8 cellular contexts compared by ENCODE assay signal in the genomic region with DNA sequence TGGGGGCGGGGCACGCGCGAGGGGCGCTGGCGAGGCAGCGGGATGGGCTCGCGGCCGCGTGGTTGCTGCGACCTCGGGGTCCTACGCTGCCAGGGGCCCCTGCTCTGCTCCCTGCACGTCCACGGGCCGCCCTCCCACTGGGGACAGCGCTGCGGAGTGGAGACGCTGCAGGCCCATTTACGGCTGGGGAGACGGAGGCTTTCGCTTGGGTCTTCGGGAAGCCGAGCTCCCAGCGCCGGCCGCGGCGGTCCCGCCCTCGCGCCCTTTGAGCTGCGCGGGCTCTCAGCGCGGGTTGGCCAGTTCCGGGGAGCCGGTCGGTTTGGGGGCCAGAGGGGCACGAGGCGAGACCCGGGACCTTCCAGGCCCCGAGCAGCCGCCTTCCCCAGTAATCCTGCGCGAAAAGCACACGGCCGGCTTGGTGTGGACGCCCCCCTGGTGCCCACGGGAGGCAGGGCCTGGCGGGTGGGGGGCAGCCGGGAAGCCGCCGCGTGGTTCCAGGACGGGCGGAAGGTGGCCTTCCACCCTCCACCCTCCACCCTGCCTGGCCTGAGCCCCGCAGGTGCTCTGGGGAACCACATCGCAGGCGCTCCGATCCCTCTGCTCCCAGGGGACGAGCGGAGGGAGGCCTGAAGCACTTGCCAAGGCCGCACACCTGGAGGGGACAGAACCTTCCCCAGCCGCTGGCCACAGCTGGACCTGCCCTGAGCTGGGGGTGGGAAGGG. TPM values are rescaled to one million over a fixed set of nuclear protein-coding genes. Genes with fewer than 3 reads are reported as not detected.
A peak's percentile ranks its signal among the peaks of the same experiment; 100 is the strongest.
DNase-seq lines count a peak whose midpoint lies in the region; ATAC-seq and TF ChIP-seq lines count a peak whose summit lies in the region.

No MANE protein-coding gene starts in this region.

- H3K27me3 ChIP-seq in uterus = peaks cover 0 to 8% of the 10 kb centered on the region in 2 donors

- intact Hi-C loops in uterus (cut with DNase I; ENCODE audit: low total_unique reads) = loop anchor here (5.0 to 10.0 kb wide), 3 partner anchors 134 to 1012 kb away; no protein-coding TSS in a partner anchor

- ATAC-seq in GM19025 (IDR thresholded peaks at IDR 0.05; ENCODE audit: low read depth, unreplicated experiment) (peak; percentile 20), HG03095 (IDR thresholded peaks at IDR 0.05; ENCODE audit: unreplicated experiment) (peak; percentile 16)

- H3K4me1 ChIP-seq in mesodermal cell (ENCODE audit: control insufficient read depth, insufficient read depth, low read length, poor library complexity, severe bottlenecking) = peaks cover 10% of the 10 kb centered on the region
- peaks cover 0 to 21% of the 10 kb centered on the region in 2 donors for H3K4me1 ChIP-seq in uterus

- peak overlapping the region; percentile 88 for H3K4me3 ChIP-seq in mesodermal cell (ENCODE audit: extremely low read depth, insufficient read depth, low read length, poor library complexity, severe bottlenecking)
- H3K4me3 ChIP-seq in uterus = peak overlapping the region; percentile 56 to 98

- H3K36me3 ChIP-seq in mesodermal cell (ENCODE audit: control insufficient read depth, insufficient read depth, low read length) (peaks cover 21% of the 10 kb centered on the region), uterus (no peaks in the 10 kb centered on the region)

- WGBS in mesodermal cell (ENCODE audit: insufficient coverage in 2 of 2), 2 experiments = 2 to 4% methylated on average over 51 to 61 of the region's 66 CpGs

- no peak overlapping the region for H3K27ac ChIP-seq in mesodermal cell (ENCODE audit: low read depth, low read length, severe bottlenecking)
- H3K27ac ChIP-seq in uterus = peak overlapping the region; percentile 70 to 84

- in situ Hi-C loops in Caki2 (cut with HindIII; ENCODE audit: low pct_unique_long_range_greater_than_20kb, low sequenced_read_pairs) = no loop called here

- peak in 1 of 4 experiments; percentile 13 for TF ChIP-seq CTCF in uterus (IDR thresholded peaks at IDR 0.05)

- H3K9me3 ChIP-seq in mesodermal cell (ENCODE audit: control insufficient read depth, low read length) (no peaks in the 10 kb centered on the region), uterus (no peaks in the 10 kb centered on the region)

- TF ChIP-seq POLR2A in uterus (IDR thresholded peaks at IDR 0.05) = peak in 1 of 2 donors; percentile 78

- DNase-seq in Caki2 (ENCODE audit: low read depth) (peak; percentile 66), dedifferentiated amniotic fluid mesenchymal stem cell (ENCODE audit: extremely low spot score) (peak; percentile 15), uterus (peak; percentile 38 to 54), cerebellum (ENCODE audit: low spot score) (no peak)

TF ChIP-seq in PFSK-1, 5 proteins besides CTCF, POLR2A, EP300 and RAD21:
- TF ChIP-seq TAF1 (IDR thresholded peaks at IDR 0.05; ENCODE audit: borderline replicate concordance, insufficient read depth, low read length) = 0 out of 2 replicates have a peak, but pooled peaks have one; percentile 34
- no peak for TF ChIP-seq REST (IDR thresholded peaks at IDR 0.05; ENCODE audit: insufficient read depth in 1 of 2, low read depth in 2 of 2, low read length in 2 of 2)
- TF ChIP-seq POLR2AphosphoS5 (IDR thresholded peaks at IDR 0.05; ENCODE audit: low read depth, low read length) = peak; percentile 42
- TF ChIP-seq FOXP2 (optimal IDR thresholded peaks at IDR 0.05; ENCODE audit: borderline replicate concordance, extremely low read depth, extremely low read length, insufficient read depth) = no peak
- TF ChIP-seq SIN3A (IDR thresholded peaks at IDR 0.05; ENCODE audit: borderline replicate concordance, insufficient read depth, low read length) = 0 out of 2 replicates have a peak, but pooled peaks have one; percentile 12

RNA-seq across cellular contexts. Expression of gene PEX10, which starts 0.6 kb away (rescaled TPM):
- 67.4 and 71.9 TPM in 2 replicates for total RNA-seq in Caki2 (2014; rRNA removed; shearing (Covaris generic); ENCODE audit: low replicate concordance)
- 37.8 TPM for polyA plus RNA-seq in PFSK-1 (2012; ENCODE audit: insufficient read length, low read depth)
- polyA plus RNA-seq in mesodermal cell (2013, experiment 1 of 2) = 20.1 TPM
- polyA plus RNA-seq in mesodermal cell (2013, experiment 2 of 2) = 14.9 TPM
- total RNA-seq in uterus = 10 to 100 TPM in 3 of 4 donors, under 1 TPM in 1; 0.77 to 23.6 (median 13.2) TPM
- 14.1 TPM for total RNA-seq in cerebellum

RNA-seq across cellular contexts. Expression of gene RER1, which starts 21.3 kb away (rescaled TPM):
- 55.7 and 105 TPM in 2 replicates for total RNA-seq in Caki2 (2014; rRNA removed; shearing (Covaris generic); ENCODE audit: low replicate concordance)
- polyA plus RNA-seq in PFSK-1 (2012; ENCODE audit: insufficient read length, low read depth) = 144 TPM
- polyA plus RNA-seq in mesodermal cell (2013, experiment 1 of 2) = 110 TPM
- 94.7 TPM for polyA plus RNA-seq in mesodermal cell (2013, experiment 2 of 2)
- total RNA-seq in uterus (100 to 1,000 TPM in 1 of 4 donors, 10 to 100 TPM in 3; 34.1 to 105 (median 57.3) TPM), cerebellum (32.4 TPM)

RNA-seq across cellular contexts. Expression of gene MORN1, which starts 21.6 kb away (rescaled TPM):
- total RNA-seq in Caki2 (2014; rRNA removed; shearing (Covaris generic); ENCODE audit: low replicate concordance) = 10.3 and 20.3 TPM in 2 replicates
- polyA plus RNA-seq in PFSK-1 (2012; ENCODE audit: insufficient read length, low read depth) = 6.3 TPM
- polyA plus RNA-seq in mesodermal cell (2013, experiment 1 of 2) = 6.3 TPM
- polyA plus RNA-seq in mesodermal cell (2013, experiment 2 of 2) = 4.5 TPM
- total RNA-seq in uterus = 10 to 100 TPM in 2 of 4 donors, 1 to 10 TPM in 1, under 1 TPM in 1; 0.59 to 20.0 (median 9.5) TPM
- 18.0 TPM for total RNA-seq in cerebellum
